ENCODE assay signal across 12 cellular contexts in genomic region chr20:33664762-33665144, GRCh38. TPM values are rescaled to one million over a fixed set of nuclear protein-coding genes. Genes with fewer than 3 reads are reported as not detected.
DNase-seq lines count a peak whose midpoint lies in the region; ATAC-seq and TF ChIP-seq lines count a peak whose summit lies in the region.
"Had no signal": no experiment of that assay in that cellular context is flagged by ENCODE, and none has a peak within 500 bp of the region (broad histone marks: within the 10 kb centered on the region; RNA-seq: fewer than 3 reads in every experiment).

No MANE protein-coding gene starts in this region.

- H3K4me1 ChIP-seq in Panc1 (ENCODE audit: control insufficient read depth, insufficient read depth, low read length), result peaks cover 14% of the 10 kb centered on the region
- H3K4me1 ChIP-seq in fibroblast of lung (ENCODE audit: control insufficient read depth, extremely low read depth, insufficient read depth, low read length), result peaks cover 20% of the 10 kb centered on the region
- H3K4me1 ChIP-seq in testis, result peaks cover 19% of the 10 kb centered on the region

- peak overlapping the region; percentile 94 for H3K27ac Mint-ChIP-seq in activated CD4-positive, alpha-beta T cell treated with anti-CD3 and anti-CD28 coated beads, Interleukin-2, amount 10 ng/mL, durations not matched to agents 7 days and 5 days
- H3K27ac Mint-ChIP-seq in stimulated activated naive CD8-positive, alpha-beta T cell treated with anti-CD3 and anti-CD28 coated beads, Interleukin-15, Interleukin-2, amounts not matched to agents 100 ng/mL and 50 ng/mL, for 24 hours, result peak overlapping the region; percentile 89

- DNase-seq in activated CD4-positive, alpha-beta T cell treated with anti-CD3 and anti-CD28 coated beads, Interleukin-2, amount 10 ng/mL, durations not matched to agents 7 days and 5 days, result no peak
- no peak for DNase-seq in activated CD4-positive, alpha-beta T cell treated with anti-CD3 and anti-CD28 coated beads for 4 hours
- DNase-seq in Panc1 (ENCODE audit: low read depth, low spot score), result no peak
- DNase-seq in fibroblast of lung (ENCODE audit: low read depth in 2 of 2), result no peak
- no peak for DNase-seq in testis
- no peak for DNase-seq in activated CD8-positive, alpha-beta memory T cell treated with anti-CD3 and anti-CD28 coated beads, Interleukin-2, amount 50 U/mL, for 48 hours
- DNase-seq: NCI-H1092 had no signal

- H3K9me3 ChIP-seq in Panc1 (ENCODE audit: control insufficient read depth, insufficient read depth, low read depth, low read length), result no peaks in the 10 kb centered on the region
- H3K9me3 ChIP-seq in fibroblast of lung (ENCODE audit: control insufficient read depth, insufficient read depth, low read depth, low read length), result no peaks in the 10 kb centered on the region
- no peaks in the 10 kb centered on the region for H3K9me3 ChIP-seq in testis

- CTCF ChIA-PET in activated CD4-positive, alpha-beta T cell treated with anti-CD3 and anti-CD28 coated beads, Interleukin-2, amount 10 ng/mL, durations not matched to agents 7 days and 5 days (lab: Charles Lee), result interaction anchor here (0.6 to 6.9 kb wide), 6 partner anchors 10 to 216 kb away, joined by 3 to 115 read pairs (median 3); partner anchors contain the start of gene E2F1
- CTCF ChIA-PET in Panc1 (lab: Charles Lee), result no interaction called here

- H4K20me1 ChIP-seq in fibroblast of lung (ENCODE audit: control insufficient read depth, extremely low read depth, insufficient read depth, low read length), result no peaks in the 10 kb centered on the region

- peaks cover 15% of the 10 kb centered on the region for H3K36me3 Mint-ChIP-seq in activated CD4-positive, alpha-beta T cell treated with anti-CD3 and anti-CD28 coated beads, Interleukin-2, amount 10 ng/mL, durations not matched to agents 7 days and 5 days (ENCODE audit: low read depth)
- H3K36me3 Mint-ChIP-seq in stimulated activated naive CD8-positive, alpha-beta T cell treated with anti-CD3 and anti-CD28 coated beads, Interleukin-15, Interleukin-2, amounts not matched to agents 100 ng/mL and 50 ng/mL, for 24 hours (ENCODE audit: low read depth), result peaks cover 4% of the 10 kb centered on the region

- no peaks in the 10 kb centered on the region for H3K9me3 Mint-ChIP-seq in activated CD4-positive, alpha-beta T cell treated with anti-CD3 and anti-CD28 coated beads, Interleukin-2, amount 10 ng/mL, durations not matched to agents 7 days and 5 days
- H3K9me3 Mint-ChIP-seq in stimulated activated naive CD8-positive, alpha-beta T cell treated with anti-CD3 and anti-CD28 coated beads, Interleukin-15, Interleukin-2, amounts not matched to agents 100 ng/mL and 50 ng/mL, for 24 hours, result no peaks in the 10 kb centered on the region

- peak overlapping the region; percentile 91 for H3K4me2 ChIP-seq in fibroblast of lung (ENCODE audit: extremely low read depth, insufficient read depth, low read length)

- 87 to 94% methylated on average over 2 of the region's 2 CpGs for whole genome bisulfite sequencing in testis, 2 donors

- peak overlapping the region; percentile 76 for H3K4me3 Mint-ChIP-seq in activated CD4-positive, alpha-beta T cell treated with anti-CD3 and anti-CD28 coated beads, Interleukin-2, amount 10 ng/mL, durations not matched to agents 7 days and 5 days
- peak overlapping the region; percentile 85 for H3K4me3 Mint-ChIP-seq in stimulated activated naive CD8-positive, alpha-beta T cell treated with anti-CD3 and anti-CD28 coated beads, Interleukin-15, Interleukin-2, amounts not matched to agents 100 ng/mL and 50 ng/mL, for 24 hours

- POLR2A ChIA-PET in activated CD4-positive, alpha-beta T cell treated with anti-CD3 and anti-CD28 coated beads, Interleukin-2, amount 10 ng/mL, durations not matched to agents 7 days and 5 days (lab: Charles Lee), result interaction anchor here (0.7 kb wide), 1 partner anchor 55 kb away, joined by 4 read pairs; the partner anchor contains the start of gene PXMP4
- POLR2A ChIA-PET in Panc1 (lab: Charles Lee), result interaction anchor here (0.5 kb wide), 1 partner anchor 17 kb away, joined by 3 read pairs; no protein-coding TSS in a partner anchor

- no peak for TF ChIP-seq POLR2A in testis (IDR thresholded peaks at IDR 0.05)

- peaks cover 55% of the 10 kb centered on the region for H3K4me1 Mint-ChIP-seq in activated CD4-positive, alpha-beta T cell treated with anti-CD3 and anti-CD28 coated beads, Interleukin-2, amount 10 ng/mL, durations not matched to agents 7 days and 5 days
- H3K4me1 Mint-ChIP-seq in stimulated activated naive CD8-positive, alpha-beta T cell treated with anti-CD3 and anti-CD28 coated beads, Interleukin-15, Interleukin-2, amounts not matched to agents 100 ng/mL and 50 ng/mL, for 24 hours (ENCODE audit: low read depth), result peaks cover 37% of the 10 kb centered on the region

- TF ChIP-seq CTCF in Panc1 (IDR thresholded peaks at IDR 0.05) (no peak), fibroblast of lung (conservative IDR thresholded peaks at IDR 0.05 in 1 of 2, IDR thresholded peaks at IDR 0.05 in 1 of 2; ENCODE audit: low read depth in 1 of 2, low read length in 2 of 2) (no peak), testis (IDR thresholded peaks at IDR 0.05) (no peak)

- no peaks in the 10 kb centered on the region for H3K79me2 ChIP-seq in fibroblast of lung (ENCODE audit: control insufficient read depth, insufficient read depth, low read length)

- no peaks in the 10 kb centered on the region for H3K36me3 ChIP-seq in Panc1 (ENCODE audit: control insufficient read depth, insufficient read depth, low read length)
- peaks cover 2% of the 10 kb centered on the region for H3K36me3 ChIP-seq in fibroblast of lung (ENCODE audit: control insufficient read depth, insufficient read depth, low read length)
- no peaks in the 10 kb centered on the region for H3K36me3 ChIP-seq in testis (ENCODE audit: low read depth, missing control alignments)

- in situ Hi-C loops in Panc1 (cut with HindIII; ENCODE audit: low pct_unique_long_range_greater_than_20kb, low sequenced_read_pairs), result no loop called here

- H2AFZ ChIP-seq in fibroblast of lung (ENCODE audit: low read length), result no peak overlapping the region

- ATAC-seq in Panc1 (0 out of 2 replicates have a peak, but pooled peaks have one; percentile 5), GM18502 (IDR thresholded peaks at IDR 0.05; ENCODE audit: poor library complexity, unreplicated experiment) (no peak)

- H3K27ac ChIP-seq in Panc1 (ENCODE audit: low read length) (no peak overlapping the region; the same call in 1 of the 2 replicates), fibroblast of lung (ENCODE audit: insufficient read depth, low read length) (no peak overlapping the region), testis (no peak overlapping the region)

- H3K27me3 ChIP-seq in Panc1 (ENCODE audit: control insufficient read depth, insufficient read depth, low read length) (no peaks in the 10 kb centered on the region), fibroblast of lung (ENCODE audit: control insufficient read depth, insufficient read depth, low read length) (no peaks in the 10 kb centered on the region), testis (no peaks in the 10 kb centered on the region)

- H3K9ac ChIP-seq in fibroblast of lung (ENCODE audit: insufficient read depth, low read length), result no peak overlapping the region

- H3K27me3 Mint-ChIP-seq in activated CD4-positive, alpha-beta T cell treated with anti-CD3 and anti-CD28 coated beads, Interleukin-2, amount 10 ng/mL, durations not matched to agents 7 days and 5 days, result no peaks in the 10 kb centered on the region
- no peaks in the 10 kb centered on the region for H3K27me3 Mint-ChIP-seq in stimulated activated naive CD8-positive, alpha-beta T cell treated with anti-CD3 and anti-CD28 coated beads, Interleukin-15, Interleukin-2, amounts not matched to agents 100 ng/mL and 50 ng/mL, for 24 hours

- no TSS peak for BruUV-seq in Panc1 (replicated peaks; lab: Mats Ljungman, UMichigan)

- H3K4me3 ChIP-seq in Panc1 (ENCODE audit: low read depth in 2 of 2, low read length in 2 of 2), result no peak overlapping the region
- no peak overlapping the region for H3K4me3 ChIP-seq in fibroblast of lung (replicated peaks in 1 of 4; ENCODE audit: control extremely low read depth in 1 of 4, insufficient read depth in 1 of 4, low read depth in 3 of 4, low read length in 4 of 4)
- H3K4me3 ChIP-seq in testis, result no peak overlapping the region

- intact Hi-C loops in Panc1 (cut with micrococcal nuclease; ENCODE audit: unreplicated experiment) (no loop called here), testis (cut with DNase I; ENCODE audit: low total_unique reads) (loop anchor here (5.0 kb wide), 1 partner anchor 68 kb away; the partner anchor contains the start of gene ZNF341)

RNA-seq across cellular contexts. Expression of gene ACTL10, which starts 2.0 kb away (rescaled TPM):
- total RNA-seq in activated CD4-positive, alpha-beta T cell treated with anti-CD3 and anti-CD28 coated beads, Interleukin-2, amount 10 ng/mL, durations not matched to agents 7 days and 5 days, result 1 to 10 TPM; 2.4 to 4.1 TPM
- total RNA-seq in Panc1 (2021; ENCODE audit: unreplicated experiment), result not detected
- polyA plus RNA-seq in Panc1 (2012; ENCODE audit: insufficient read length), result 0.11 TPM
- total RNA-seq in fibroblast of lung, result 1.8 and 2.0 TPM in 2 replicates
- polyA plus RNA-seq in fibroblast of lung, result 0.26 and 0.32 TPM in 2 replicates
- polyA plus RNA-seq in fibroblast of lung (2012), result 0.97 and 1.2 TPM in 2 replicates
- 0.15 and 0.39 TPM in 2 replicates for polyA minus RNA-seq in fibroblast of lung (ENCODE audit: low replicate concordance)
- 10 to 100 TPM; 26.6 to 55.0 TPM for total RNA-seq in testis
- 62.1 TPM for polyA plus RNA-seq in testis (ENCODE audit: insufficient read depth, low read depth, low replicate concordance)

RNA-seq across cellular contexts. Expression of gene C20orf144, which starts 2.6 kb away (rescaled TPM):
- under 1 TPM; 0.15 to 0.25 TPM for total RNA-seq in activated CD4-positive, alpha-beta T cell treated with anti-CD3 and anti-CD28 coated beads, Interleukin-2, amount 10 ng/mL, durations not matched to agents 7 days and 5 days
- total RNA-seq in Panc1 (2021; ENCODE audit: unreplicated experiment), result not detected
- polyA plus RNA-seq in Panc1 (2012; ENCODE audit: insufficient read length), result 0.46 TPM
- total RNA-seq in fibroblast of lung, result under 0.01 and 0.17 TPM in 2 replicates
- polyA plus RNA-seq in fibroblast of lung, result 0.10 and 0.20 TPM in 2 replicates
- 0.16 and 0.28 TPM in 2 replicates for polyA plus RNA-seq in fibroblast of lung (2012)
- 1.3 TPM in 1 of 2 replicates, not detected in the other for polyA minus RNA-seq in fibroblast of lung (ENCODE audit: low replicate concordance)
- 100 to 1,000 TPM in 1 of 2 donors, 10 to 100 TPM in 1; 40.0 to 119 TPM for total RNA-seq in testis
- polyA plus RNA-seq in testis (ENCODE audit: insufficient read depth, low read depth, low replicate concordance), result 128 TPM
- total RNA-seq: epithelial cell of proximal tubule, liver, urinary bladder had no signal
- polyA plus RNA-seq: liver had no signal

RNA-seq across cellular contexts. Expression of gene NECAB3, which starts 9.5 kb away (rescaled TPM):
- total RNA-seq in activated CD4-positive, alpha-beta T cell treated with anti-CD3 and anti-CD28 coated beads, Interleukin-2, amount 10 ng/mL, durations not matched to agents 7 days and 5 days, result 10 to 100 TPM; 48.2 to 54.3 TPM
- total RNA-seq in Panc1 (2021; ENCODE audit: unreplicated experiment) (46.4 TPM), fibroblast of lung (20.5 and 21.6 TPM in 2 replicates), testis (100 to 1,000 TPM; 106 to 118 TPM)
- 46.9 TPM for polyA plus RNA-seq in Panc1 (2012; ENCODE audit: insufficient read length)
- polyA plus RNA-seq in fibroblast of lung (5.1 and 7.1 TPM in 2 replicates), testis (ENCODE audit: insufficient read depth, low read depth, low replicate concordance) (59.7 TPM)
- polyA plus RNA-seq in fibroblast of lung (2012), result 6.7 and 11.1 TPM in 2 replicates
- polyA minus RNA-seq in fibroblast of lung (ENCODE audit: low replicate concordance), result 7.1 and 25.0 TPM in 2 replicates

RNA-seq across cellular contexts. Expression of gene E2F1, which starts 21.4 kb away (rescaled TPM):
- total RNA-seq in activated CD4-positive, alpha-beta T cell treated with anti-CD3 and anti-CD28 coated beads, Interleukin-2, amount 10 ng/mL, durations not matched to agents 7 days and 5 days, result 10 to 100 TPM; 64.9 to 69.8 TPM
- total RNA-seq in Panc1 (2021; ENCODE audit: unreplicated experiment), result 64.2 TPM
- 35.8 TPM for polyA plus RNA-seq in Panc1 (2012; ENCODE audit: insufficient read length)
- 0.51 and 2.1 TPM in 2 replicates for total RNA-seq in fibroblast of lung
- polyA plus RNA-seq in fibroblast of lung, result 3.5 and 9.6 TPM in 2 replicates
- polyA plus RNA-seq in fibroblast of lung (2012), result 5.0 and 16.9 TPM in 2 replicates
- polyA minus RNA-seq in fibroblast of lung (ENCODE audit: low replicate concordance), result 11.5 and 29.2 TPM in 2 replicates
- 10 to 100 TPM; 19.9 to 22.8 TPM for total RNA-seq in testis
- 16.9 TPM for polyA plus RNA-seq in testis (ENCODE audit: insufficient read depth, low read depth, low replicate concordance)

RNA-seq across cellular contexts. Expression of gene PXMP4, which starts 55.4 kb away (rescaled TPM):
- total RNA-seq in activated CD4-positive, alpha-beta T cell treated with anti-CD3 and anti-CD28 coated beads, Interleukin-2, amount 10 ng/mL, durations not matched to agents 7 days and 5 days, result 10 to 100 TPM; 19.1 to 21.8 TPM
- total RNA-seq in Panc1 (2021; ENCODE audit: unreplicated experiment), result 12.0 TPM
- 11.5 TPM for polyA plus RNA-seq in Panc1 (2012; ENCODE audit: insufficient read length)
- 4.6 and 6.3 TPM in 2 replicates for total RNA-seq in fibroblast of lung
- polyA plus RNA-seq in fibroblast of lung, result 4.1 and 5.2 TPM in 2 replicates
- polyA plus RNA-seq in fibroblast of lung (2012), result 6.6 and 11.0 TPM in 2 replicates
- polyA minus RNA-seq in fibroblast of lung (ENCODE audit: low replicate concordance), result 22.2 and 24.9 TPM in 2 replicates
- 1 to 10 TPM; 4.6 to 5.1 TPM for total RNA-seq in testis
- polyA plus RNA-seq in testis (ENCODE audit: insufficient read depth, low read depth, low replicate concordance), result 6.8 TPM

Comparison
In these comparisons a context has a peak if more than half of its experiments do, and no peak if none do; other contexts are left out.
1. RNA of gene C20orf144, which starts 2.6 kb away (total RNA-seq): 40.0 to 119 TPM in testis; 0.15 to 0.25 TPM in activated CD4-positive, alpha-beta T cell treated with anti-CD3 and anti-CD28 coated beads, Interleukin-2, amount 10 ng/mL, durations not matched to agents 7 days and 5 days, under 0.01 to 0.17 TPM in fibroblast of lung and not detected in Panc1 (single experiment); every median in the first group is over 10 times any median in the second.